In genomic region chr3:106114220-106114619, GRCh38 we compare ENCODE assay signal across 22 cellular contexts.
DNase-seq lines count a peak whose midpoint lies in the region; ATAC-seq, FAIRE-seq and TF ChIP-seq lines count a peak whose summit lies in the region.
"Had no signal": no experiment of that assay in that cellular context is flagged by ENCODE, and none has a peak within 500 bp of the region (broad histone marks: within the 10 kb centered on the region; RNA-seq: fewer than 3 reads in every experiment).

No MANE protein-coding gene starts in this region.

- no peak for FAIRE-seq in A549 (lab: Jason Lieb, UNC)
- FAIRE-seq: frontal cortex, GM12891 had no signal

- no peaks in the 10 kb centered on the region for H3K27me3 ChIP-seq in foreskin keratinocyte
- H3K27me3 ChIP-seq: neural progenitor cell had no signal

- TF ChIP-seq CTCF in A549 (IDR thresholded peaks at IDR 0.05): no peak
- no peak for TF ChIP-seq CTCF in foreskin keratinocyte (conservative IDR thresholded peaks at IDR 0.05)
- TF ChIP-seq CTCF in GM13977 (IDR thresholded peaks at IDR 0.05; ENCODE audit: extremely low read depth, insufficient read depth, missing control alignments): no peak

- ATAC-seq in A549 (peak; percentile 24 to 77; a peak in 3 of 6 replicates), foreskin keratinocyte (no peak)
- ATAC-seq: psoas muscle, Right ventricle myocardium inferior had no signal

- CTCF ChIA-PET in A549 (lab: Yijun Ruan, JAX): no interaction called here

- peak in 1 of 2 experiments; percentile 71 for DNase-seq in A549 (ENCODE audit: low read depth in 1 of 2, low spot score in 1 of 2)
- peak; percentile 18 for DNase-seq in M059J (ENCODE audit: low read depth)
- peak; percentile 8 for DNase-seq in astrocyte of the hippocampus (ENCODE audit: low read depth, low spot score)
- DNase-seq in foreskin keratinocyte: no peak
- DNase-seq in GM13977 (ENCODE audit: low spot score): no peak
- no peak for DNase-seq in DMS79 (lab: John Stamatoyannopoulos, UW)
- no peak for DNase-seq in NCI-H82 treated with DMSO at 0.1 percent for 48 hours (lab: John Stamatoyannopoulos, UW; ENCODE audit: unreplicated experiment)
- DNase-seq in NCI-H2107 treated with DMSO at 0.1 percent for 48 hours (lab: John Stamatoyannopoulos, UW; ENCODE audit: unreplicated experiment): no peak
- DNase-seq: activated CD4-positive, alpha-beta T cell treated with anti-CD3 and anti-CD28 coated beads, Interleukin-2, amount 50 U/mL, for 4 hours; activated T-cell treated with anti-CD3 and anti-CD28 coated beads for 4 hours; cerebellar nuclear complex; DMS 273 treated with DMSO at 0.1 percent for 48 hours; KBM-7; NCI-H2029; NCI-H446; psoas muscle; stimulated activated CD4-positive, alpha-beta T cell treated with anti-CD3 and anti-CD28 coated beads, Interleukin-4, amount 100 ng/mL, for 4 hours; WERI-Rb-1 had no signal

- peak overlapping the region; percentile 41 for H3K4me2 ChIP-seq in A549
- H3K4me2 ChIP-seq: neural progenitor cell had no signal

- TF ChIP-seq EP300 in A549 (IDR thresholded peaks at IDR 0.05): no peak

- H3K4me1 ChIP-seq in A549 (peaks cover 34% of the 10 kb centered on the region), foreskin keratinocyte (peaks cover 11% of the 10 kb centered on the region)
- H3K4me1 ChIP-seq: neural progenitor cell, psoas muscle had no signal

- H3K4me3 ChIP-seq in A549: no peak overlapping the region
- H3K4me3 ChIP-seq: neural progenitor cell, psoas muscle had no signal

- POLR2A ChIA-PET in A549 (lab: Yijun Ruan, JAX): no interaction called here

- no peak for TF ChIP-seq RAD21 in A549 (conservative IDR thresholded peaks at IDR 0.05 in 1 of 2, IDR thresholded peaks at IDR 0.05 in 1 of 2)

- peak overlapping the region; percentile 41 to 57; a peak in 5 of 6 replicates for H3K27ac ChIP-seq in A549
- peak overlapping the region; percentile 21 for H3K27ac ChIP-seq in foreskin keratinocyte
- H3K27ac ChIP-seq: neural progenitor cell, psoas muscle, WERI-Rb-1 had no signal

- WGBS in A549 (ENCODE audit: missing lambda C conversion rate): 4% methylated on average over 1 of the region's 1 CpG

- no peak for TF ChIP-seq POLR2A in A549 (IDR thresholded peaks at IDR 0.05; ENCODE audit: low read length)

- no peaks in the 10 kb centered on the region for H3K9me3 ChIP-seq in A549
- H3K9me3 ChIP-seq: psoas muscle had no signal

- in situ Hi-C loops in GM13977 (cut with MboI; ENCODE audit: low pct_unique_long_range_greater_than_20kb, low sequenced_read_pairs, unreplicated experiment): no loop called here

TF ChIP-seq in A549, 52 proteins besides CTCF, POLR2A, EP300 and RAD21 (continues in another document):
- TF ChIP-seq HES2 (IDR thresholded peaks at IDR 0.05) (no peak), REST (IDR thresholded peaks at IDR 0.05) (no peak), CEBPB (IDR thresholded peaks at IDR 0.05) (peak in 1 of 2 experiments; percentile 29; a peak in 1 of 4 replicates), PBX3 (IDR thresholded peaks at IDR 0.05) (no peak), PHF8 (IDR thresholded peaks at IDR 0.05; ENCODE audit: borderline replicate concordance, low read depth) (no peak), ZNF302 (CRISPR knock-in tag; IDR thresholded peaks at IDR 0.05) (peak; percentile 61; the same call in 1 of the 2 replicates), CHD2 (IDR thresholded peaks at IDR 0.05; ENCODE audit: low read length, partially characterized antibody) (no peak), POLR2AphosphoS2 (conservative IDR thresholded peaks at IDR 0.05; ENCODE audit: low read length) (no peak), TP53 (CRISPR knock-in tag; IDR thresholded peaks at IDR 0.05) (no peak), KDM1A (IDR thresholded peaks at IDR 0.05; ENCODE audit: low read depth) (no peak), JUN (IDR thresholded peaks at IDR 0.05) (no peak), HOXB5 (CRISPR knock-in tag; IDR thresholded peaks at IDR 0.05) (peak; percentile 76; the same call in 1 of the 2 replicates), MAZ (IDR thresholded peaks at IDR 0.05; ENCODE audit: borderline replicate concordance, low read depth, low read length) (no peak), FOXS1 (CRISPR knock-in tag; IDR thresholded peaks at IDR 0.05) (no peak), EHF (CRISPR knock-in tag; IDR thresholded peaks at IDR 0.05) (peak; percentile 67), RNF2 (IDR thresholded peaks at IDR 0.05; ENCODE audit: borderline replicate concordance, low read depth) (no peak), EHMT2 (IDR thresholded peaks at IDR 0.05; ENCODE audit: low read depth) (no peak), USF2 (IDR thresholded peaks at IDR 0.05) (no peak), MAFK (IDR thresholded peaks at IDR 0.05; ENCODE audit: partially characterized antibody) (peak; percentile 61), CHD4 (IDR thresholded peaks at IDR 0.05; ENCODE audit: borderline replicate concordance) (no peak), ATOH8 (CRISPR knock-in tag; IDR thresholded peaks at IDR 0.05; ENCODE audit: low read depth) (0 out of 2 replicates have a peak, but pooled peaks have one; percentile 47), CBX2 (IDR thresholded peaks at IDR 0.05; ENCODE audit: borderline replicate concordance, low read depth) (no peak), ZFP36 (IDR thresholded peaks at IDR 0.05; ENCODE audit: borderline replicate concordance, partially characterized antibody) (no peak), NFE2L2 (conservative IDR thresholded peaks at IDR 0.05; ENCODE audit: low read length) (peak; percentile 44; the same call in 1 of the 2 replicates), CBX8 (IDR thresholded peaks at IDR 0.05) (no peak), ELK1 (IDR thresholded peaks at IDR 0.05; ENCODE audit: low read depth, low read length) (no peak), RFX5 (IDR thresholded peaks at IDR 0.05) (no peak), HOXA7 (CRISPR knock-in tag; IDR thresholded peaks at IDR 0.05) (peak; percentile 50; the same call in 1 of the 2 replicates)

Comparison
In these comparisons a context has a peak if more than half of its experiments do, and no peak if none do; other contexts are left out.
1. DNase-seq: peak in M059J (single experiment) and astrocyte of the hippocampus (single experiment); none in foreskin keratinocyte (0 of 2), GM13977 (single experiment), DMS79 (single experiment), NCI-H82 treated with DMSO at 0.1 percent for 48 hours (single experiment) and NCI-H2107 treated with DMSO at 0.1 percent for 48 hours (single experiment).